In the genomic region with DNA sequence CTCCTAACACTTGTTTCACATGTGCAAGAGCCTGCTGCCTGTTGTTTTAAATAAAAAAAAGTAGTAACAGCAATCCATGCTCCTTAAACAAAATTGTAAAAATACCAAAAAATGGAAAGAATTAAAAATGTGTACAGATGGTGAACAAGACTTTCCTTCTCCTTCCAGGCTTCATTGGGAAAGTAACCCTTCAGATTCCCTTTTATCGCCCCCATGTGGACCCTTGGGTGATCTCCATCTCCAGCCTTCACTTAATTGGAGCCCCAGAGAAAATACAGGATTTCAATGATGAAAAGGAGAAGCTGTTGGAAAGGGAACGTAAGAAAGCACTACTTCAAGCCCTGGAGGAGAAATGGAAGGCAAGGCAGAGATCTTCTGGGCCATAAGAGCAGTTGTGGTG, we compare ENCODE assay signal across 9 cellular contexts. TPM values are rescaled to one million over a fixed set of nuclear protein-coding genes. Genes with fewer than 3 reads are reported as not detected.
A peak's percentile ranks its signal among the peaks of the same experiment; 100 is the strongest.
DNase-seq lines count a peak whose midpoint lies in the region; ATAC-seq and TF ChIP-seq lines count a peak whose summit lies in the region.
"Had no signal": no experiment of that assay in that cellular context is flagged by ENCODE, and none has a peak within 500 bp of the region (broad histone marks: within the 10 kb centered on the region; RNA-seq: fewer than 3 reads in every experiment).

No MANE protein-coding gene starts in this region.

- DNase-seq in AG08396 (ENCODE audit: low spot score) (peak; percentile 22), GM12864 (ENCODE audit: low read depth) (no peak), foreskin keratinocyte (no peak), upper lobe of left lung (no peak), NCI-H1694 treated with DMSO at 0.1 percent for 48 hours (lab: John Stamatoyannopoulos, UW) (no peak)
- no peak for DNase-seq in effector memory CD8-positive, alpha-beta T cell

- TF ChIP-seq POLR2A in upper lobe of left lung (IDR thresholded peaks at IDR 0.05), result no peak

- ATAC-seq in SK-N-SH treated with all-trans-retinoic acid at 6 μM for 48 hours (peak; percentile 56; the same call in 1 of the 3 replicates), foreskin keratinocyte (peak; percentile 41), GM21423 (IDR thresholded peaks at IDR 0.05; ENCODE audit: unreplicated experiment) (no peak), upper lobe of left lung (ENCODE audit: low FRiP score in 2 of 2) (no peak)
- no peak for ATAC-seq in effector memory CD8-positive, alpha-beta T cell (replicated peaks)
- ATAC-seq: T-cell had no signal

- H3K9me3 Mint-ChIP-seq in effector memory CD8-positive, alpha-beta T cell, result no peaks in the 10 kb centered on the region
- H3K9me3 Mint-ChIP-seq: T-cell had no signal

- H3K4me3 Mint-ChIP-seq in effector memory CD8-positive, alpha-beta T cell, result no peak overlapping the region
- H3K4me3 Mint-ChIP-seq: T-cell had no signal

- H3K4me1 Mint-ChIP-seq in effector memory CD8-positive, alpha-beta T cell (ENCODE audit: low read depth in 2 of 2), result peaks cover 0 to 13% of the 10 kb centered on the region in 2 donors

- H3K27ac Mint-ChIP-seq in effector memory CD8-positive, alpha-beta T cell, result no peak overlapping the region
- H3K27ac Mint-ChIP-seq: T-cell had no signal

- peaks cover 72% of the 10 kb centered on the region for H3K36me3 Mint-ChIP-seq in effector memory CD8-positive, alpha-beta T cell (ENCODE audit: insufficient read depth)

- no peak for TF ChIP-seq EP300 in upper lobe of left lung (IDR thresholded peaks at IDR 0.05)

- no peaks in the 10 kb centered on the region for H3K9me3 ChIP-seq in upper lobe of left lung

- no peaks in the 10 kb centered on the region for H3K27me3 Mint-ChIP-seq in effector memory CD8-positive, alpha-beta T cell
- H3K27me3 Mint-ChIP-seq: T-cell had no signal

- H3K27me3 ChIP-seq in foreskin keratinocyte, result no peaks in the 10 kb centered on the region
- H3K27me3 ChIP-seq in upper lobe of left lung, result no peaks in the 10 kb centered on the region

- H3K27ac ChIP-seq in foreskin keratinocyte (no peak overlapping the region), upper lobe of left lung (no peak overlapping the region)

- peaks cover 23 to 70% (median 38%) of the 10 kb centered on the region in 4 donors for H3K36me3 ChIP-seq in upper lobe of left lung

- peak; percentile 43 for TF ChIP-seq CTCF in GM12864 (IDR thresholded peaks at IDR 0.05; ENCODE audit: low read depth, low read length, missing control alignments)
- peak; percentile 60 for TF ChIP-seq CTCF in foreskin keratinocyte (conservative IDR thresholded peaks at IDR 0.05)
- TF ChIP-seq CTCF in upper lobe of left lung (IDR thresholded peaks at IDR 0.05), result no peak

- H3K4me1 ChIP-seq in foreskin keratinocyte, result no peaks in the 10 kb centered on the region
- peaks cover 0 to 4% (median 0%) of the 10 kb centered on the region in 4 donors for H3K4me1 ChIP-seq in upper lobe of left lung

- H3K4me3 ChIP-seq in GM12864 (ENCODE audit: low read depth, low read length), result no peak overlapping the region
- no peak overlapping the region for H3K4me3 ChIP-seq in upper lobe of left lung

- WGBS in upper lobe of left lung, 2 donors, result 67 to 79% methylated on average over 2 of the region's 2 CpGs

TF ChIP-seq in SK-N-SH treated with all-trans-retinoic acid at 6 μM for 48 hours, 23 proteins besides CTCF, POLR2A, EP300 and RAD21:
- TF ChIP-seq TOX (CRISPR knock-in tag; IDR thresholded peaks at IDR 0.05; ENCODE audit: borderline replicate concordance), result no peak
- no peak for TF ChIP-seq TSHZ2 (CRISPR knock-in tag; IDR thresholded peaks at IDR 0.05)
- TF ChIP-seq ESRRG (CRISPR knock-in tag; IDR thresholded peaks at IDR 0.05), result no peak
- TF ChIP-seq CSDC2 (CRISPR knock-in tag; IDR thresholded peaks at IDR 0.05), result no peak
- TF ChIP-seq PPARA (CRISPR knock-in tag; IDR thresholded peaks at IDR 0.05; ENCODE audit: borderline replicate concordance), result no peak
- TF ChIP-seq ZNF70 (CRISPR knock-in tag; IDR thresholded peaks at IDR 0.05), result no peak
- TF ChIP-seq, protein P1, sequence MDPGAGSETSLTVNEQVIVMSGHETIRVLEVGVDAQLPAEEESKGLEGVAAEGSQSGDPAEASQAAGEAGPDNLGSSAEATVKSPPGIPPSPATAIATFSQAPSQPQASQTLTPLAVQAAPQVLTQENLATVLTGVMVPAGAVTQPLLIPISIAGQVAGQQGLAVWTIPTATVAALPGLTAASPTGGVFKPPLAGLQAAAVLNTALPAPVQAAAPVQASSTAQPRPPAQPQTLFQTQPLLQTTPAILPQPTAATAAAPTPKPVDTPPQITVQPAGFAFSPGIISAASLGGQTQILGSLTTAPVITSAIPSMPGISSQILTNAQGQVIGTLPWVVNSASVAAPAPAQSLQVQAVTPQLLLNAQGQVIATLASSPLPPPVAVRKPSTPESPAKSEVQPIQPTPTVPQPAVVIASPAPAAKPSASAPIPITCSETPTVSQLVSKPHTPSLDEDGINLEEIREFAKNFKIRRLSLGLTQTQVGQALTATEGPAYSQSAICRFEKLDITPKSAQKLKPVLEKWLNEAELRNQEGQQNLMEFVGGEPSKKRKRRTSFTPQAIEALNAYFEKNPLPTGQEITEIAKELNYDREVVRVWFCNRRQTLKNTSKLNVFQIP (CRISPR knock-in tag; IDR thresholded peaks at IDR 0.05; ENCODE audit: borderline replicate concordance, low read depth), result no peak
- no peak for TF ChIP-seq GLIS3 (CRISPR knock-in tag; IDR thresholded peaks at IDR 0.05)
- no peak for TF ChIP-seq TCF4 (CRISPR knock-in tag; IDR thresholded peaks at IDR 0.05; ENCODE audit: borderline replicate concordance)
- TF ChIP-seq, protein P2, sequence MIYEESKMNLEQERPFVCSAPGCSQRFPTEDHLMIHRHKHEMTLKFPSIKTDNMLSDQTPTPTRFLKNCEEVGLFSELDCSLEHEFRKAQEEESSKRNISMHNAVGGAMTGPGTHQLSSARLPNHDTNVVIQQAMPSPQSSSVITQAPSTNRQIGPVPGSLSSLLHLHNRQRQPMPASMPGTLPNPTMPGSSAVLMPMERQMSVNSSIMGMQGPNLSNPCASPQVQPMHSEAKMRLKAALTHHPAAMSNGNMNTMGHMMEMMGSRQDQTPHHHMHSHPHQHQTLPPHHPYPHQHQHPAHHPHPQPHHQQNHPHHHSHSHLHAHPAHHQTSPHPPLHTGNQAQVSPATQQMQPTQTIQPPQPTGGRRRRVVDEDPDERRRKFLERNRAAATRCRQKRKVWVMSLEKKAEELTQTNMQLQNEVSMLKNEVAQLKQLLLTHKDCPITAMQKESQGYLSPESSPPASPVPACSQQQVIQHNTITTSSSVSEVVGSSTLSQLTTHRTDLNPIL (CRISPR knock-in tag; IDR thresholded peaks at IDR 0.05; ENCODE audit: low read depth), result no peak
- no peak for TF ChIP-seq ZNF8 (CRISPR knock-in tag; IDR thresholded peaks at IDR 0.05)
- TF ChIP-seq ZFP3 (CRISPR knock-in tag; IDR thresholded peaks at IDR 0.05), result no peak

RNA-seq across cellular contexts. Expression of gene VPS13D, which starts 14.2 kb away (rescaled TPM):
- 22.7 and 24.3 TPM in 2 replicates for total RNA-seq in foreskin keratinocyte
- 7.6 and 7.9 TPM in 2 replicates for polyA plus RNA-seq in foreskin keratinocyte
- 100 to 1,000 TPM in 2 of 6 donors, 10 to 100 TPM in 4; 54.9 to 181 (median 87.9) TPM for total RNA-seq in upper lobe of left lung

Comparison
In these comparisons a context has a peak if more than half of its experiments do, and no peak if none do; other contexts are left out.
1. CTCF ChIP-seq: peak in GM12864 (single experiment) and foreskin keratinocyte (single experiment); none in upper lobe of left lung (0 of 6).
2. ATAC-seq: peak in SK-N-SH treated with all-trans-retinoic acid at 6 μM for 48 hours (single experiment) and foreskin keratinocyte (single experiment); none in GM21423 (single experiment), upper lobe of left lung (0 of 2) and effector memory CD8-positive, alpha-beta T cell (single experiment).